Comparison of ENCODE assay signal across 15 cellular contexts in genomic region chr12:46550266-46550879, GRCh38.
DNase-seq lines count a peak whose midpoint lies in the region; ATAC-seq and TF ChIP-seq lines count a peak whose summit lies in the region.
"Had no signal": no experiment of that assay in that cellular context is flagged by ENCODE, and none has a peak within 500 bp of the region (broad histone marks: within the 10 kb centered on the region; RNA-seq: fewer than 3 reads in every experiment).

No MANE protein-coding gene starts in this region.

- TF ChIP-seq CTCF in esophagus squamous epithelium (IDR thresholded peaks at IDR 0.05) (no peak), coronary artery (IDR thresholded peaks at IDR 0.05) (no peak)

- no peak for TF ChIP-seq POLR2A in esophagus squamous epithelium (IDR thresholded peaks at IDR 0.05)

- peak overlapping the region; percentile 99 for H3K27ac Mint-ChIP-seq in stimulated activated naive CD8-positive, alpha-beta T cell treated with anti-CD3 and anti-CD28 coated beads, Interleukin-15, Interleukin-2, amounts not matched to agents 100 ng/mL and 50 ng/mL, for 24 hours
- peak overlapping the region; percentile 97 for H3K27ac Mint-ChIP-seq in T-helper 1 cell treated with Interleukin-12 subunit alpha and Interleukin-12 subunit beta and Interleukin-4 antibody, amounts not matched to agents 30 μg/mL and 1 μg/mL, for 36 hours
- H3K27ac Mint-ChIP-seq in effector memory CD8-positive, alpha-beta T cell, result no peak overlapping the region

- 91 to 94% methylated on average over 4 of the region's 4 CpGs for WGBS in esophagus squamous epithelium, 2 donors

- no peaks in the 10 kb centered on the region for H3K27me3 Mint-ChIP-seq in stimulated activated naive CD8-positive, alpha-beta T cell treated with anti-CD3 and anti-CD28 coated beads, Interleukin-15, Interleukin-2, amounts not matched to agents 100 ng/mL and 50 ng/mL, for 24 hours
- no peaks in the 10 kb centered on the region for H3K27me3 Mint-ChIP-seq in T-helper 1 cell treated with Interleukin-12 subunit alpha and Interleukin-12 subunit beta and Interleukin-4 antibody, amounts not matched to agents 30 μg/mL and 1 μg/mL, for 36 hours (ENCODE audit: low read depth)
- peaks cover 5 to 8% of the 10 kb centered on the region in 2 donors for H3K27me3 Mint-ChIP-seq in effector memory CD8-positive, alpha-beta T cell

- H3K4me1 ChIP-seq in esophagus squamous epithelium, result peaks cover 16 to 77% (median 32%) of the 10 kb centered on the region in 3 donors
- H3K4me1 ChIP-seq: BE2C had no signal

- peaks cover 8% of the 10 kb centered on the region for H3K9me3 Mint-ChIP-seq in stimulated activated naive CD8-positive, alpha-beta T cell treated with anti-CD3 and anti-CD28 coated beads, Interleukin-15, Interleukin-2, amounts not matched to agents 100 ng/mL and 50 ng/mL, for 24 hours
- H3K9me3 Mint-ChIP-seq in T-helper 1 cell treated with Interleukin-12 subunit alpha and Interleukin-12 subunit beta and Interleukin-4 antibody, amounts not matched to agents 30 μg/mL and 1 μg/mL, for 36 hours, result peaks cover 8% of the 10 kb centered on the region
- H3K9me3 Mint-ChIP-seq in effector memory CD8-positive, alpha-beta T cell, result no peaks in the 10 kb centered on the region

- DNase-seq in stimulated activated naive CD8-positive, alpha-beta T cell treated with anti-CD3 and anti-CD28 coated beads, Interleukin-15, Interleukin-2, amounts not matched to agents 100 U/mL and 50 U/mL, for 24 hours, result no peak
- DNase-seq in esophagus squamous epithelium (lab: John Stamatoyannopoulos, UW) (no peak), coronary artery (ENCODE audit: low spot score) (no peak), Right ventricle myocardium inferior (ENCODE audit: missing footprints) (no peak)
- DNase-seq in effector memory CD8-positive, alpha-beta T cell, result no peak
- DNase-seq: BE2C; caudate nucleus; effector memory CD4-positive, alpha-beta T cell; left ventricle myocardium superior; NCI-H1092 treated with DMSO at 0.1 percent for 48 hours; NCI-H774 had no signal

- peak overlapping the region; percentile 58 to 81 (median 76) for H3K27ac ChIP-seq in esophagus squamous epithelium
- H3K27ac ChIP-seq in coronary artery, result no peak overlapping the region

- H3K36me3 Mint-ChIP-seq in stimulated activated naive CD8-positive, alpha-beta T cell treated with anti-CD3 and anti-CD28 coated beads, Interleukin-15, Interleukin-2, amounts not matched to agents 100 ng/mL and 50 ng/mL, for 24 hours (ENCODE audit: low read depth), result peaks cover 13% of the 10 kb centered on the region
- peaks cover 20% of the 10 kb centered on the region for H3K36me3 Mint-ChIP-seq in T-helper 1 cell treated with Interleukin-12 subunit alpha and Interleukin-12 subunit beta and Interleukin-4 antibody, amounts not matched to agents 30 μg/mL and 1 μg/mL, for 36 hours (ENCODE audit: low read depth)
- peaks cover 3% of the 10 kb centered on the region for H3K36me3 Mint-ChIP-seq in effector memory CD8-positive, alpha-beta T cell (ENCODE audit: insufficient read depth)

- H3K9me3 ChIP-seq in esophagus squamous epithelium, result peaks cover 0 to 4% (median 0%) of the 10 kb centered on the region in 3 donors
- H3K9me3 ChIP-seq: BE2C had no signal

- H3K4me3 ChIP-seq in esophagus squamous epithelium, result no peak overlapping the region
- no peak overlapping the region for H3K4me3 ChIP-seq in coronary artery

- no peaks in the 10 kb centered on the region for H3K27me3 ChIP-seq in esophagus squamous epithelium
- H3K27me3 ChIP-seq: BE2C had no signal

- intact Hi-C loops in esophagus squamous epithelium (cut with DNase I), result no loop called here
- intact Hi-C loops in Right ventricle myocardium inferior (cut with DNase I), result no loop called here

- peaks cover 75% of the 10 kb centered on the region for H3K4me1 Mint-ChIP-seq in stimulated activated naive CD8-positive, alpha-beta T cell treated with anti-CD3 and anti-CD28 coated beads, Interleukin-15, Interleukin-2, amounts not matched to agents 100 ng/mL and 50 ng/mL, for 24 hours (ENCODE audit: low read depth)
- peaks cover 62% of the 10 kb centered on the region for H3K4me1 Mint-ChIP-seq in T-helper 1 cell treated with Interleukin-12 subunit alpha and Interleukin-12 subunit beta and Interleukin-4 antibody, amounts not matched to agents 30 μg/mL and 1 μg/mL, for 36 hours (ENCODE audit: low read depth)
- H3K4me1 Mint-ChIP-seq in effector memory CD8-positive, alpha-beta T cell (ENCODE audit: low read depth in 2 of 2), result peaks cover 18 to 25% of the 10 kb centered on the region in 2 donors

- ATAC-seq in stimulated activated naive CD8-positive, alpha-beta T cell treated with anti-CD3 and anti-CD28 coated beads, Interleukin-15, Interleukin-2, amounts not matched to agents 100 U/mL and 50 U/mL, for 24 hours, result no peak
- no peak for ATAC-seq in effector memory CD8-positive, alpha-beta T cell (replicated peaks)
- ATAC-seq in Right ventricle myocardium inferior (no peak), HG02642 (IDR thresholded peaks at IDR 0.05; ENCODE audit: poor library complexity, unreplicated experiment) (no peak)
- ATAC-seq: HepG2, left ventricle myocardium superior had no signal

- H3K36me3 ChIP-seq in esophagus squamous epithelium, result no peaks in the 10 kb centered on the region
- H3K36me3 ChIP-seq: BE2C had no signal

- H3K4me3 Mint-ChIP-seq in stimulated activated naive CD8-positive, alpha-beta T cell treated with anti-CD3 and anti-CD28 coated beads, Interleukin-15, Interleukin-2, amounts not matched to agents 100 ng/mL and 50 ng/mL, for 24 hours, result peak overlapping the region; percentile 69
- H3K4me3 Mint-ChIP-seq in T-helper 1 cell treated with Interleukin-12 subunit alpha and Interleukin-12 subunit beta and Interleukin-4 antibody, amounts not matched to agents 30 μg/mL and 1 μg/mL, for 36 hours, result peak overlapping the region; percentile 76
- no peak overlapping the region for H3K4me3 Mint-ChIP-seq in effector memory CD8-positive, alpha-beta T cell

Comparison
In these comparisons a context has a peak if more than half of its experiments do, and no peak if none do; other contexts are left out.
1. H3K27ac Mint-ChIP-seq: peak in stimulated activated naive CD8-positive, alpha-beta T cell treated with anti-CD3 and anti-CD28 coated beads, Interleukin-15, Interleukin-2, amounts not matched to agents 100 ng/mL and 50 ng/mL, for 24 hours (single experiment) and T-helper 1 cell treated with Interleukin-12 subunit alpha and Interleukin-12 subunit beta and Interleukin-4 antibody, amounts not matched to agents 30 μg/mL and 1 μg/mL, for 36 hours (single experiment); none in effector memory CD8-positive, alpha-beta T cell (0 of 2).
2. H3K4me3 Mint-ChIP-seq: peak in stimulated activated naive CD8-positive, alpha-beta T cell treated with anti-CD3 and anti-CD28 coated beads, Interleukin-15, Interleukin-2, amounts not matched to agents 100 ng/mL and 50 ng/mL, for 24 hours (single experiment) and T-helper 1 cell treated with Interleukin-12 subunit alpha and Interleukin-12 subunit beta and Interleukin-4 antibody, amounts not matched to agents 30 μg/mL and 1 μg/mL, for 36 hours (single experiment); none in effector memory CD8-positive, alpha-beta T cell (0 of 2).
3. H3K27ac ChIP-seq: peak in esophagus squamous epithelium (4 of 4); none in coronary artery (0 of 2).